ENCODE assay signal across 1 cellular context in the genomic region with DNA sequence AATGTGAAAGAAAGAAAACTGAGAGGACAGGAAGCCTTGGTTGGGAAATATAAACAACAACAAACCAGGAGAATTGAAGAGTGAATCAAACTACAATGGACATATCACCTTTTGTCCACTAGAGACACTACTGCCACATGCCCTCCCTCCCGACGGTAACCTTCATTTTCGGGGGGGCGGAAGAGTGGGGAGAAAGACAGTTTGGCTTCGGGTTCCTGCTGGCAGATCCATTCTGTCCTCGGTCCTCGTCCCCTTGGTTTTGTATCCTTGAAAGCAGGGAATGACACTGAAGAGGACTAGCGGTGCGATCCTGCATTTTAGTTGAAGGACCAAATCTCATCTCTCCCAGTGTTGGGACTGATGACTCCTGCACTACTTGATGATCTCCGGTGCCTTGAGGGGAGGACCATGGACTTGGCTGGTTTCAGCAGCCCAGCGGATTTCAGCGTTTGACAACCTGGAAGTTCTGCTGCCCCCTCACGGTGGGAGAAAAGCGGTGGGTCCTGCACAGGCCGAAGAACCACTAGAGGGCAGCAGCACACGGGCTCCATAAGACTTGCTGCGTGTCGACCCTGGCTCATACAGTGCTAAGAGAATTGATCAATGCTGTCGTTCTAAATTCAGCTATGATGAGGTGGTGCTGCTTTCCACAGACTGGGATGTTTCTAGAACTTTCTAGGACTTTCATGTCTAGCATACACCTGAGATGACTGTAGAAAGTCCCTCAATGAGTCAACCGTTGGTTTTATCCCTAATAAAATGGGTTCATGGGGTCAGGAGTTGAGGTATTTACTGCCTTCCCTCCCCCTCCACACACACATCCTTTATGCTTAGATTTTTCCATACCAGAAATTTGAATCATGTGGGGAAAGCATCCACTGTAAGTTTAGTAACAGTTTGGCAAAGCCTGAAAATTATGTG.
TF ChIP-seq lines count a peak whose summit lies in the region.

No MANE protein-coding gene starts in this region.

TF ChIP-seq in HepG2, 621 proteins besides CTCF, POLR2A, EP300 and RAD21 (continued from another document and continues in another):
- TF ChIP-seq, protein P1, sequence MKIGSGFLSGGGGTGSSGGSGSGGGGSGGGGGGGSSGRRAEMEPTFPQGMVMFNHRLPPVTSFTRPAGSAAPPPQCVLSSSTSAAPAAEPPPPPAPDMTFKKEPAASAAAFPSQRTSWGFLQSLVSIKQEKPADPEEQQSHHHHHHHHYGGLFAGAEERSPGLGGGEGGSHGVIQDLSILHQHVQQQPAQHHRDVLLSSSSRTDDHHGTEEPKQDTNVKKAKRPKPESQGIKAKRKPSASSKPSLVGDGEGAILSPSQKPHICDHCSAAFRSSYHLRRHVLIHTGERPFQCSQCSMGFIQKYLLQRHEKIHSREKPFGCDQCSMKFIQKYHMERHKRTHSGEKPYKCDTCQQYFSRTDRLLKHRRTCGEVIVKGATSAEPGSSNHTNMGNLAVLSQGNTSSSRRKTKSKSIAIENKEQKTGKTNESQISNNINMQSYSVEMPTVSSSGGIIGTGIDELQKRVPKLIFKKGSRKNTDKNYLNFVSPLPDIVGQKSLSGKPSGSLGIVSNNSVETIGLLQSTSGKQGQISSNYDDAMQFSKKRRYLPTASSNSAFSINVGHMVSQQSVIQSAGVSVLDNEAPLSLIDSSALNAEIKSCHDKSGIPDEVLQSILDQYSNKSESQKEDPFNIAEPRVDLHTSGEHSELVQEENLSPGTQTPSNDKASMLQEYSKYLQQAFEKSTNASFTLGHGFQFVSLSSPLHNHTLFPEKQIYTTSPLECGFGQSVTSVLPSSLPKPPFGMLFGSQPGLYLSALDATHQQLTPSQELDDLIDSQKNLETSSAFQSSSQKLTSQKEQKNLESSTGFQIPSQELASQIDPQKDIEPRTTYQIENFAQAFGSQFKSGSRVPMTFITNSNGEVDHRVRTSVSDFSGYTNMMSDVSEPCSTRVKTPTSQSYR (CRISPR knock-in tag; IDR thresholded peaks at IDR 0.05; ENCODE audit: borderline replicate concordance), result peak; percentile 12; the same call in 1 of the 2 replicates
- TF ChIP-seq ZFP1 (CRISPR knock-in tag; IDR thresholded peaks at IDR 0.05) (peak; percentile 72; the same call in 1 of the 2 replicates), MZF1 (CRISPR knock-in tag; IDR thresholded peaks at IDR 0.05; ENCODE audit: borderline replicate concordance) (no peak), SOX6 (IDR thresholded peaks at IDR 0.05) (no peak), SOX6 (CRISPR knock-in tag; IDR thresholded peaks at IDR 0.05) (peak; percentile 48; the same call in 1 of the 2 replicates), ZNF674 (CRISPR knock-in tag; IDR thresholded peaks at IDR 0.05; ENCODE audit: low read depth) (no peak), NCOA2 (CRISPR knock-in tag; IDR thresholded peaks at IDR 0.05) (peak; percentile 39; the same call in 1 of the 2 replicates), ZNF30 (CRISPR knock-in tag; IDR thresholded peaks at IDR 0.05) (no peak), YEATS2 (CRISPR knock-in tag; IDR thresholded peaks at IDR 0.05; ENCODE audit: borderline replicate concordance) (peak; percentile 51; the same call in 1 of the 2 replicates), KDM4B (CRISPR knock-in tag; IDR thresholded peaks at IDR 0.05) (peak; percentile 79; the same call in 1 of the 2 replicates), NR3C1 (CRISPR knock-in tag; IDR thresholded peaks at IDR 0.05) (no peak), FOXO1 (CRISPR knock-in tag; IDR thresholded peaks at IDR 0.05) (peak; percentile 57; the same call in 1 of the 2 replicates), SMAD1 (CRISPR knock-in tag; IDR thresholded peaks at IDR 0.05; ENCODE audit: borderline replicate concordance, low read depth) (no peak; the same call in 1 of the 2 replicates), TBX2 (CRISPR knock-in tag; IDR thresholded peaks at IDR 0.05; ENCODE audit: borderline replicate concordance) (peak; percentile 51; the same call in 1 of the 2 replicates), PHF20 (CRISPR knock-in tag; IDR thresholded peaks at IDR 0.05) (no peak), KDM3A (CRISPR knock-in tag; IDR thresholded peaks at IDR 0.05; ENCODE audit: low read depth) (peak; percentile 81; the same call in 1 of the 2 replicates), SMAD3 (CRISPR knock-in tag; IDR thresholded peaks at IDR 0.05) (peak; percentile 87), THAP11 (CRISPR knock-in tag; IDR thresholded peaks at IDR 0.05) (peak; percentile 62; the same call in 1 of the 2 replicates), IRF2 (CRISPR knock-in tag; IDR thresholded peaks at IDR 0.05) (peak; percentile 80), NFYB (CRISPR knock-in tag; IDR thresholded peaks at IDR 0.05) (no peak), ZNF644 (CRISPR knock-in tag; IDR thresholded peaks at IDR 0.05; ENCODE audit: low read depth) (peak; percentile 87), MEIS2 (CRISPR knock-in tag; IDR thresholded peaks at IDR 0.05) (peak; percentile 64; the same call in 1 of the 2 replicates), ERF (CRISPR knock-in tag; IDR thresholded peaks at IDR 0.05) (peak; percentile 80), SALL1 (CRISPR knock-in tag; IDR thresholded peaks at IDR 0.05) (peak; percentile 88), ZNF136 (CRISPR knock-in tag; IDR thresholded peaks at IDR 0.05; ENCODE audit: low read depth) (peak; percentile 79; the same call in 1 of the 2 replicates), ATM (IDR thresholded peaks at IDR 0.05; ENCODE audit: borderline replicate concordance) (no peak), PHF21A (CRISPR knock-in tag; IDR thresholded peaks at IDR 0.05) (peak; percentile 32; the same call in 1 of the 2 replicates), ELF4 (CRISPR knock-in tag; IDR thresholded peaks at IDR 0.05; ENCODE audit: borderline replicate concordance) (no peak), MLLT10 (CRISPR knock-in tag; IDR thresholded peaks at IDR 0.05) (no peak)
- TF ChIP-seq, protein P2, sequence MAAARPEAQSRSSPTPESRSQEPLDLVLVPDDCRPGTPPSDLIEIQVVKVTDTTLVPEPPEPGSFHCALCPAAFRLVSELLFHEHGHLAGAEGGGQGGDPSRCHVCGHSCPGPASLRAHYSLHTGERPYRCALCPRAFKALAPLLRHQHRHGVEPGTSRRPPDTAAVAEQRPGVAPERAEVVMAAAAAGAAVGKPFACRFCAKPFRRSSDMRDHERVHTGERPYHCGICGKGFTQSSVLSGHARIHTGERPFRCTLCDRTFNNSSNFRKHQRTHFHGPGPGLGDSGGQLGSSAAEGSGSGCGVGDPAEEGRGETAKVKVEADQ (CRISPR knock-in tag; IDR thresholded peaks at IDR 0.05; ENCODE audit: borderline replicate concordance), result no peak
- TF ChIP-seq, protein P3, sequence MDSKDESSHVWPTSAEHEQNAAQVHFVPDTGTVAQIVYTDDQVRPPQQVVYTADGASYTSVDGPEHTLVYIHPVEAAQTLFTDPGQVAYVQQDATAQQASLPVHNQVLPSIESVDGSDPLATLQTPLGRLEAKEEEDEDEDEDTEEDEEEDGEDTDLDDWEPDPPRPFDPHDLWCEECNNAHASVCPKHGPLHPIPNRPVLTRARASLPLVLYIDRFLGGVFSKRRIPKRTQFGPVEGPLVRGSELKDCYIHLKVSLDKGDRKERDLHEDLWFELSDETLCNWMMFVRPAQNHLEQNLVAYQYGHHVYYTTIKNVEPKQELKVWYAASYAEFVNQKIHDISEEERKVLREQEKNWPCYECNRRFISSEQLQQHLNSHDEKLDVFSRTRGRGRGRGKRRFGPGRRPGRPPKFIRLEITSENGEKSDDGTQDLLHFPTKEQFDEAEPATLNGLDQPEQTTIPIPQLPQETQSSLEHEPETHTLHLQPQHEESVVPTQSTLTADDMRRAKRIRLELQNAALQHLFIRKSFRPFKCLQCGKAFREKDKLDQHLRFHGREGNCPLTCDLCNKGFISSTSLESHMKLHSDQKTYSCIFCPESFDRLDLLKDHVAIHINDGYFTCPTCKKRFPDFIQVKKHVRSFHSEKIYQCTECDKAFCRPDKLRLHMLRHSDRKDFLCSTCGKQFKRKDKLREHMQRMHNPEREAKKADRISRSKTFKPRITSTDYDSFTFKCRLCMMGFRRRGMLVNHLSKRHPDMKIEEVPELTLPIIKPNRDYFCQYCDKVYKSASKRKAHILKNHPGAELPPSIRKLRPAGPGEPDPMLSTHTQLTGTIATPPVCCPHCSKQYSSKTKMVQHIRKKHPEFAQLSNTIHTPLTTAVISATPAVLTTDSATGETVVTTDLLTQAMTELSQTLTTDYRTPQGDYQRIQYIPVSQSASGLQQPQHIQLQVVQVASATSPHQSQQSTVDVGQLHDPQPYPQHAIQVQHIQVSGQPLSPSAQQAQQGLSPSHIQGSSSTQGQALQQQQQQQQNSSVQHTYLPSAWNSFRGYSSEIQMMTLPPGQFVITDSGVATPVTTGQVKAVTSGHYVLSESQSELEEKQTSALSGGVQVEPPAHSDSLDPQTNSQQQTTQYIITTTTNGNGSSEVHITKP (CRISPR knock-in tag; IDR thresholded peaks at IDR 0.05; ENCODE audit: low read depth), result peak; percentile 45; the same call in 1 of the 2 replicates
- TF ChIP-seq, protein P4, sequence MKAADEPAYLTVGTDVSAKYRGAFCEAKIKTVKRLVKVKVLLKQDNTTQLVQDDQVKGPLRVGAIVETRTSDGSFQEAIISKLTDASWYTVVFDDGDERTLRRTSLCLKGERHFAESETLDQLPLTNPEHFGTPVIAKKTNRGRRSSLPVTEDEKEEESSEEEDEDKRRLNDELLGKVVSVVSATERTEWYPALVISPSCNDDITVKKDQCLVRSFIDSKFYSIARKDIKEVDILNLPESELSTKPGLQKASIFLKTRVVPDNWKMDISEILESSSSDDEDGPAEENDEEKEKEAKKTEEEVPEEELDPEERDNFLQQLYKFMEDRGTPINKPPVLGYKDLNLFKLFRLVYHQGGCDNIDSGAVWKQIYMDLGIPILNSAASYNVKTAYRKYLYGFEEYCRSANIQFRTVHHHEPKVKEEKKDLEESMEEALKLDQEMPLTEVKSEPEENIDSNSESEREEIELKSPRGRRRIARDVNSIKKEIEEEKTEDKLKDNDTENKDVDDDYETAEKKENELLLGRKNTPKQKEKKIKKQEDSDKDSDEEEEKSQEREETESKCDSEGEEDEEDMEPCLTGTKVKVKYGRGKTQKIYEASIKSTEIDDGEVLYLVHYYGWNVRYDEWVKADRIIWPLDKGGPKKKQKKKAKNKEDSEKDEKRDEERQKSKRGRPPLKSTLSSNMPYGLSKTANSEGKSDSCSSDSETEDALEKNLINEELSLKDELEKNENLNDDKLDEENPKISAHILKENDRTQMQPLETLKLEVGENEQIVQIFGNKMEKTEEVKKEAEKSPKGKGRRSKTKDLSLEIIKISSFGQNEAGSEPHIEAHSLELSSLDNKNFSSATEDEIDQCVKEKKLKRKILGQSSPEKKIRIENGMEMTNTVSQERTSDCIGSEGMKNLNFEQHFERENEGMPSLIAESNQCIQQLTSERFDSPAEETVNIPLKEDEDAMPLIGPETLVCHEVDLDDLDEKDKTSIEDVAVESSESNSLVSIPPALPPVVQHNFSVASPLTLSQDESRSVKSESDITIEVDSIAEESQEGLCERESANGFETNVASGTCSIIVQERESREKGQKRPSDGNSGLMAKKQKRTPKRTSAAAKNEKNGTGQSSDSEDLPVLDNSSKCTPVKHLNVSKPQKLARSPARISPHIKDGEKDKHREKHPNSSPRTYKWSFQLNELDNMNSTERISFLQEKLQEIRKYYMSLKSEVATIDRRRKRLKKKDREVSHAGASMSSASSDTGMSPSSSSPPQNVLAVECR (CRISPR knock-in tag; IDR thresholded peaks at IDR 0.05; ENCODE audit: borderline replicate concordance), result peak; percentile 65; the same call in 1 of the 2 replicates
- TF ChIP-seq, protein P5, sequence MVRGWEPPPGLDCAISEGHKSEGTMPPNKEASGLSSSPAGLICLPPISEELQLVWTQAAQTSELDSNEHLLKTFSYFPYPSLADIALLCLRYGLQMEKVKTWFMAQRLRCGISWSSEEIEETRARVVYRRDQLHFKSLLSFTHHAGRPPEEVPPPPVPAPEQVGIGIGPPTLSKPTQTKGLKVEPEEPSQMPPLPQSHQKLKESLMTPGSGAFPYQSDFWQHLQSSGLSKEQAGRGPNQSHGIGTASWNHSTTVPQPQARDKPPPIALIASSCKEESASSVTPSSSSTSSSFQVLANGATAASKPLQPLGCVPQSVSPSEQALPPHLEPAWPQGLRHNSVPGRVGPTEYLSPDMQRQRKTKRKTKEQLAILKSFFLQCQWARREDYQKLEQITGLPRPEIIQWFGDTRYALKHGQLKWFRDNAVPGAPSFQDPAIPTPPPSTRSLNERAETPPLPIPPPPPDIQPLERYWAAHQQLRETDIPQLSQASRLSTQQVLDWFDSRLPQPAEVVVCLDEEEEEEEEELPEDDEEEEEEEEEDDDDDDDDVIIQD (CRISPR knock-in tag; IDR thresholded peaks at IDR 0.05; ENCODE audit: low read depth), result 0 out of 2 replicates have a peak, but pooled peaks have one; percentile 28
- TF ChIP-seq, protein P6, sequence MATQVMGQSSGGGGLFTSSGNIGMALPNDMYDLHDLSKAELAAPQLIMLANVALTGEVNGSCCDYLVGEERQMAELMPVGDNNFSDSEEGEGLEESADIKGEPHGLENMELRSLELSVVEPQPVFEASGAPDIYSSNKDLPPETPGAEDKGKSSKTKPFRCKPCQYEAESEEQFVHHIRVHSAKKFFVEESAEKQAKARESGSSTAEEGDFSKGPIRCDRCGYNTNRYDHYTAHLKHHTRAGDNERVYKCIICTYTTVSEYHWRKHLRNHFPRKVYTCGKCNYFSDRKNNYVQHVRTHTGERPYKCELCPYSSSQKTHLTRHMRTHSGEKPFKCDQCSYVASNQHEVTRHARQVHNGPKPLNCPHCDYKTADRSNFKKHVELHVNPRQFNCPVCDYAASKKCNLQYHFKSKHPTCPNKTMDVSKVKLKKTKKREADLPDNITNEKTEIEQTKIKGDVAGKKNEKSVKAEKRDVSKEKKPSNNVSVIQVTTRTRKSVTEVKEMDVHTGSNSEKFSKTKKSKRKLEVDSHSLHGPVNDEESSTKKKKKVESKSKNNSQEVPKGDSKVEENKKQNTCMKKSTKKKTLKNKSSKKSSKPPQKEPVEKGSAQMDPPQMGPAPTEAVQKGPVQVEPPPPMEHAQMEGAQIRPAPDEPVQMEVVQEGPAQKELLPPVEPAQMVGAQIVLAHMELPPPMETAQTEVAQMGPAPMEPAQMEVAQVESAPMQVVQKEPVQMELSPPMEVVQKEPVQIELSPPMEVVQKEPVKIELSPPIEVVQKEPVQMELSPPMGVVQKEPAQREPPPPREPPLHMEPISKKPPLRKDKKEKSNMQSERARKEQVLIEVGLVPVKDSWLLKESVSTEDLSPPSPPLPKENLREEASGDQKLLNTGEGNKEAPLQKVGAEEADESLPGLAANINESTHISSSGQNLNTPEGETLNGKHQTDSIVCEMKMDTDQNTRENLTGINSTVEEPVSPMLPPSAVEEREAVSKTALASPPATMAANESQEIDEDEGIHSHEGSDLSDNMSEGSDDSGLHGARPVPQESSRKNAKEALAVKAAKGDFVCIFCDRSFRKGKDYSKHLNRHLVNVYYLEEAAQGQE (IDR thresholded peaks at IDR 0.05; ENCODE audit: borderline replicate concordance in 1 of 2, low read depth in 1 of 2, low read length in 2 of 2), result no peak
- TF ChIP-seq, protein P7, sequence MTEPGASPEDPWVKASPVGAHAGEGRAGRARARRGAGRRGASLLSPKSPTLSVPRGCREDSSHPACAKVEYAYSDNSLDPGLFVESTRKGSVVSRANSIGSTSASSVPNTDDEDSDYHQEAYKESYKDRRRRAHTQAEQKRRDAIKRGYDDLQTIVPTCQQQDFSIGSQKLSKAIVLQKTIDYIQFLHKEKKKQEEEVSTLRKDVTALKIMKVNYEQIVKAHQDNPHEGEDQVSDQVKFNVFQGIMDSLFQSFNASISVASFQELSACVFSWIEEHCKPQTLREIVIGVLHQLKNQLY (CRISPR knock-in tag; IDR thresholded peaks at IDR 0.05), result no peak
